16 cellular contexts compared by ENCODE assay signal in genomic region chr6:32964776-32965175, GRCh38.
"Had no signal": no experiment of that assay in that cellular context is flagged by ENCODE, and none has a peak within 500 bp of the region (broad histone marks: within the 10 kb centered on the region; RNA-seq: fewer than 3 reads in every experiment).

No MANE protein-coding gene starts in this region.

- H3K27me3 Mint-ChIP-seq: activated CD8-positive, alpha-beta T cell treated with anti-CD3 and anti-CD28 coated beads for 36 hours had no signal

- H3K9me3 Mint-ChIP-seq: activated CD8-positive, alpha-beta T cell treated with anti-CD3 and anti-CD28 coated beads for 36 hours; activated T-helper 1 cell treated with anti-CD3 and anti-CD28 coated beads, Interleukin-12 subunit alpha, Interleukin-12 subunit beta, Interleukin-2, Interleukin-4 antibody, amounts not matched to agents 30 ng/mL and 10 ng/mL and 1 ng/mL, durations not matched to agents 14 hours and 24 hours and 36 hours; T-helper 2 cell treated with Interferon-gamma antibody and Interleukin-4, amounts not matched to agents 5 μg/mL and 100 μg/mL, for 36 hours had no signal

- H3K27me3 ChIP-seq: adrenal gland, heart left ventricle, ovary, suprapubic skin, upper lobe of left lung had no signal

- H3K36me3 ChIP-seq: adrenal gland, heart left ventricle, ovary, suprapubic skin, upper lobe of left lung had no signal

- H3K27ac ChIP-seq: coronary artery, ovary, suprapubic skin had no signal

- H3K9me3 ChIP-seq: adrenal gland, heart left ventricle, ovary, suprapubic skin, upper lobe of left lung had no signal

- ATAC-seq: activated CD8-positive, alpha-beta T cell treated with anti-CD3 and anti-CD28 coated beads for 36 hours; heart left ventricle; stimulated activated naive CD8-positive, alpha-beta T cell treated with anti-CD3 and anti-CD28 coated beads, Interleukin-15, Interleukin-2, amounts not matched to agents 100 U/mL and 50 U/mL, for 24 hours had no signal

- H3K27ac Mint-ChIP-seq: activated T-helper 1 cell treated with anti-CD3 and anti-CD28 coated beads, Interleukin-12 subunit alpha, Interleukin-12 subunit beta, Interleukin-2, Interleukin-4 antibody, amounts not matched to agents 30 ng/mL and 10 ng/mL and 1 ng/mL, durations not matched to agents 14 hours and 24 hours and 36 hours; T-helper 2 cell treated with Interferon-gamma antibody and Interleukin-4, amounts not matched to agents 5 μg/mL and 100 μg/mL, for 36 hours had no signal

- DNase-seq: activated CD4-positive, CD25-positive, alpha-beta regulatory T cell treated with anti-CD3 and anti-CD28 coated beads, Interleukin-2, amount 50 U/mL, for 72 hours; activated CD8-positive, alpha-beta memory T cell treated with anti-CD3 and anti-CD28 coated beads, Interleukin-2, amount 50 U/mL, for 4 hours; activated CD8-positive, alpha-beta T cell treated with anti-CD3 and anti-CD28 coated beads for 36 hours; activated naive CD4-positive, alpha-beta T cell; effector CD4-positive, alpha-beta T cell; foreskin melanocyte; heart left ventricle; ovary; stimulated activated CD4-positive, alpha-beta T cell treated with anti-CD3 and anti-CD28 coated beads, Interleukin-2, amount 100 ng/mL, for 48 hours; stimulated activated naive CD8-positive, alpha-beta T cell treated with anti-CD3 and anti-CD28 coated beads, Interleukin-15, Interleukin-2, amounts not matched to agents 100 U/mL and 50 U/mL, for 24 hours; upper lobe of left lung had no signal

- H3K4me3 ChIP-seq: adrenal gland, coronary artery, heart left ventricle, ovary, suprapubic skin, upper lobe of left lung had no signal

- H3K4me3 Mint-ChIP-seq: activated T-helper 1 cell treated with anti-CD3 and anti-CD28 coated beads, Interleukin-12 subunit alpha, Interleukin-12 subunit beta, Interleukin-2, Interleukin-4 antibody, amounts not matched to agents 30 ng/mL and 10 ng/mL and 1 ng/mL, durations not matched to agents 14 hours and 24 hours and 36 hours; T-helper 2 cell treated with Interferon-gamma antibody and Interleukin-4, amounts not matched to agents 5 μg/mL and 100 μg/mL, for 36 hours had no signal
